Comparison of ENCODE assay signal across 21 cellular contexts in genomic region chr20:14232650-14233049, GRCh38.
DNase-seq lines count a peak whose midpoint lies in the region; ATAC-seq and TF ChIP-seq lines count a peak whose summit lies in the region.
"Had no signal": no experiment of that assay in that cellular context is flagged by ENCODE, and none has a peak within 500 bp of the region (broad histone marks: within the 10 kb centered on the region; RNA-seq: fewer than 3 reads in every experiment).

No MANE protein-coding gene starts in this region.

- H3K36me3 Mint-ChIP-seq in T-helper 2 cell treated with Interferon-gamma antibody and Interleukin-4, amounts not matched to agents 5 μg/mL and 100 μg/mL, for 36 hours (ENCODE audit: low read depth) = no peaks in the 10 kb centered on the region

- peak overlapping the region; percentile 34; the same call in 1 of the 2 replicates for H3K27ac ChIP-seq in MM.1S (ENCODE audit: low read length)
- H3K27ac ChIP-seq in thyroid gland = no peak overlapping the region
- H3K27ac ChIP-seq: KMS-11, upper lobe of left lung had no signal

- H3K9me3 ChIP-seq in MM.1S (replicated peaks; ENCODE audit: insufficient read depth, low read length) (no peaks in the 10 kb centered on the region), thyroid gland (no peaks in the 10 kb centered on the region)
- H3K9me3 ChIP-seq: upper lobe of left lung had no signal

- intact Hi-C loops in thyroid gland (cut with DNase I) = no loop called here

- H3K79me2 ChIP-seq in MM.1S (ENCODE audit: low read length) = no peaks in the 10 kb centered on the region

- peak overlapping the region; percentile 35; the same call in 1 of the 2 replicates for H3K4me2 ChIP-seq in MM.1S (ENCODE audit: low read depth, low read length)
- H3K4me2 ChIP-seq: KMS-11 had no signal

- DNase-seq in GM12865 (ENCODE audit: low read depth) (peak; percentile 75), MM.1S (peak; percentile 59), NCI-H1694 (lab: John Stamatoyannopoulos, UW) (no peak), anterior cingulate cortex (lab: John Stamatoyannopoulos, UW) (no peak), thyroid gland (no peak)
- no peak for DNase-seq in T-helper 2 cell treated with Interferon-gamma antibody and Interleukin-4, amounts not matched to agents 5 μg/mL and 100 μg/mL, for 36 hours (ENCODE audit: low spot score)
- DNase-seq: activated CD4-positive, alpha-beta memory T cell treated with anti-CD3 and anti-CD28 coated beads, Interleukin-2, amount 10 ng/mL, durations not matched to agents 7 days and 5 days; activated naive CD8-positive, alpha-beta T cell treated with anti-CD3 and anti-CD28 coated beads, Interleukin-2, amount 50 U/mL, for 24 hours; DMS79 treated with DMSO at 0.1 percent for 48 hours; GOT3; mesendoderm; NCI-H1105; NCI-H748 treated with DMSO at 0.1 percent for 48 hours; nephron progenitor cell; stimulated activated CD4-positive, alpha-beta T cell treated with anti-CD3 and anti-CD28 coated beads, Interleukin-12 subunit alpha, Interleukin-12 subunit beta, amount 100 ng/mL, for 4 hours; stimulated activated naive CD4-positive, alpha-beta T cell treated with Interleukin-2 at 50 U/mL for 16 hours; upper lobe of left lung had no signal

- no peaks in the 10 kb centered on the region for H4K20me1 ChIP-seq in MM.1S (ENCODE audit: insufficient read depth, low read length)

- peaks cover 19% of the 10 kb centered on the region for H3K9me3 Mint-ChIP-seq in T-helper 2 cell treated with Interferon-gamma antibody and Interleukin-4, amounts not matched to agents 5 μg/mL and 100 μg/mL, for 36 hours

- H3K4me3 Mint-ChIP-seq in T-helper 2 cell treated with Interferon-gamma antibody and Interleukin-4, amounts not matched to agents 5 μg/mL and 100 μg/mL, for 36 hours = no peak overlapping the region
- H3K4me3 Mint-ChIP-seq: activated CD4-positive, alpha-beta memory T cell treated with anti-CD3 and anti-CD28 coated beads, Interleukin-2, amount 10 ng/mL, durations not matched to agents 7 days and 5 days; activated naive CD8-positive, alpha-beta T cell treated with anti-CD3 and anti-CD28 coated beads, Interleukin-2, amount 50 U/mL, for 24 hours; nephron progenitor cell had no signal

- WGBS in thyroid gland, 2 donors = 92 to 93% methylated on average over 2 of the region's 2 CpGs

- no peaks in the 10 kb centered on the region for H3K27me3 Mint-ChIP-seq in T-helper 2 cell treated with Interferon-gamma antibody and Interleukin-4, amounts not matched to agents 5 μg/mL and 100 μg/mL, for 36 hours (ENCODE audit: low read depth)
- H3K27me3 Mint-ChIP-seq: activated CD4-positive, alpha-beta memory T cell treated with anti-CD3 and anti-CD28 coated beads, Interleukin-2, amount 10 ng/mL, durations not matched to agents 7 days and 5 days; activated naive CD8-positive, alpha-beta T cell treated with anti-CD3 and anti-CD28 coated beads, Interleukin-2, amount 50 U/mL, for 24 hours had no signal

- no peaks in the 10 kb centered on the region; the same call in 1 of the 2 replicates for H3K27me3 ChIP-seq in MM.1S (replicated peaks; ENCODE audit: insufficient read depth, low read length)
- no peaks in the 10 kb centered on the region for H3K27me3 ChIP-seq in thyroid gland
- H3K27me3 ChIP-seq: upper lobe of left lung had no signal

- H3K4me1 ChIP-seq in MM.1S (ENCODE audit: low read length) (no peaks in the 10 kb centered on the region), thyroid gland (no peaks in the 10 kb centered on the region)
- H3K4me1 ChIP-seq: upper lobe of left lung had no signal

- H3K4me3 ChIP-seq in GM12865 (ENCODE audit: low read depth, low read length) = no peak overlapping the region
- H3K4me3 ChIP-seq in MM.1S (ENCODE audit: low read length) = no peak overlapping the region
- no peak overlapping the region for H3K4me3 ChIP-seq in thyroid gland (replicated peaks in 1 of 3)
- H3K4me3 ChIP-seq: upper lobe of left lung had no signal

- H3K36me3 ChIP-seq in MM.1S (replicated peaks; ENCODE audit: insufficient read depth, low read length) (no peaks in the 10 kb centered on the region), thyroid gland (no peaks in the 10 kb centered on the region)
- H3K36me3 ChIP-seq: upper lobe of left lung had no signal

- no peak for TF ChIP-seq POLR2A in thyroid gland (IDR thresholded peaks at IDR 0.05)

- 0 out of 2 replicates have a peak overlapping the region, but pooled peaks have one; percentile 5 for H2AFZ ChIP-seq in MM.1S (ENCODE audit: low read length)

- no peak overlapping the region for H3K27ac Mint-ChIP-seq in T-helper 2 cell treated with Interferon-gamma antibody and Interleukin-4, amounts not matched to agents 5 μg/mL and 100 μg/mL, for 36 hours
- H3K27ac Mint-ChIP-seq: activated CD4-positive, alpha-beta memory T cell treated with anti-CD3 and anti-CD28 coated beads, Interleukin-2, amount 10 ng/mL, durations not matched to agents 7 days and 5 days; activated naive CD8-positive, alpha-beta T cell treated with anti-CD3 and anti-CD28 coated beads, Interleukin-2, amount 50 U/mL, for 24 hours; nephron progenitor cell had no signal

- H3K9me2 ChIP-seq in MM.1S (replicated peaks; ENCODE audit: insufficient read depth, low read length) = no peaks in the 10 kb centered on the region

- ATAC-seq in GM19395 (IDR thresholded peaks at IDR 0.05; ENCODE audit: unreplicated experiment) = peak; percentile 73
- ATAC-seq in HG03039 (IDR thresholded peaks at IDR 0.05; ENCODE audit: unreplicated experiment) = peak; percentile 54
- ATAC-seq: activated naive CD8-positive, alpha-beta T cell treated with anti-CD3 and anti-CD28 coated beads, Interleukin-2, amount 50 U/mL, for 24 hours; Panc1 had no signal

- TF ChIP-seq CTCF in GM12865 (IDR thresholded peaks at IDR 0.05; ENCODE audit: insufficient read depth, low read depth, low read length, missing control alignments) = no peak
- no peak for TF ChIP-seq CTCF in MM.1S (IDR thresholded peaks at IDR 0.05; ENCODE audit: low read length)
- no peak for TF ChIP-seq CTCF in thyroid gland (IDR thresholded peaks at IDR 0.05)

- no peaks in the 10 kb centered on the region for H3F3A ChIP-seq in MM.1S (ENCODE audit: insufficient read depth, low read length)

- no peak overlapping the region for H3K9ac ChIP-seq in MM.1S (ENCODE audit: low read length)
- H3K9ac ChIP-seq: KMS-11 had no signal

- H3K4me1 Mint-ChIP-seq in T-helper 2 cell treated with Interferon-gamma antibody and Interleukin-4, amounts not matched to agents 5 μg/mL and 100 μg/mL, for 36 hours (ENCODE audit: low read depth) = no peaks in the 10 kb centered on the region
- H3K4me1 Mint-ChIP-seq: activated CD4-positive, alpha-beta memory T cell treated with anti-CD3 and anti-CD28 coated beads, Interleukin-2, amount 10 ng/mL, durations not matched to agents 7 days and 5 days; activated naive CD8-positive, alpha-beta T cell treated with anti-CD3 and anti-CD28 coated beads, Interleukin-2, amount 50 U/mL, for 24 hours; nephron progenitor cell had no signal

Comparison
In these comparisons a context has a peak if more than half of its experiments do, and no peak if none do; other contexts are left out.
1. DNase-seq: peak in GM12865 (single experiment) and MM.1S (single experiment); none in NCI-H1694 (single experiment), T-helper 2 cell treated with Interferon-gamma antibody and Interleukin-4, amounts not matched to agents 5 μg/mL and 100 μg/mL, for 36 hours (single experiment), anterior cingulate cortex (0 of 58) and thyroid gland (0 of 2).